In genomic region chr3:13600950-13601691, GRCh38 we compare ENCODE assay signal across 13 cellular contexts. TPM values are rescaled to one million over a fixed set of nuclear protein-coding genes. Genes with fewer than 3 reads are reported as not detected.
A peak's percentile ranks its signal among the peaks of the same experiment; 100 is the strongest.
DNase-seq lines count a peak whose midpoint lies in the region; ATAC-seq, FAIRE-seq and TF ChIP-seq lines count a peak whose summit lies in the region.
"Had no signal": no experiment of that assay in that cellular context is flagged by ENCODE, and none has a peak within 500 bp of the region (broad histone marks: within the 10 kb centered on the region; RNA-seq: fewer than 3 reads in every experiment).

No MANE protein-coding gene starts in this region.

- no peak overlapping the region for H3K4me3 Mint-ChIP-seq in Caco-2 (ENCODE audit: unreplicated experiment)

- peaks cover 28% of the 10 kb centered on the region for H3K4me1 Mint-ChIP-seq in Caco-2 (ENCODE audit: low read depth, unreplicated experiment)

- peaks cover 11% of the 10 kb centered on the region for H3K4me1 ChIP-seq in Caco-2

- BruUV-seq in Caco-2 (replicated peaks; lab: Mats Ljungman, UMichigan): no TSS peak

- H3K4me3 ChIP-seq in Caco-2 (ENCODE audit: low read depth, low read length): no peak overlapping the region
- H3K4me3 ChIP-seq: gastroesophageal sphincter had no signal

- no peaks in the 10 kb centered on the region for H3K36me3 Mint-ChIP-seq in Caco-2 (ENCODE audit: insufficient read depth, unreplicated experiment)

- H3K9me3 Mint-ChIP-seq in Caco-2 (ENCODE audit: unreplicated experiment): peaks cover 10% of the 10 kb centered on the region

- no peak for TF ChIP-seq CTCF in Caco-2 (IDR thresholded peaks at IDR 0.05; ENCODE audit: insufficient read depth in 1 of 2, low read depth in 1 of 2, low read length in 1 of 2, severe bottlenecking in 1 of 2, unreplicated experiment in 1 of 2)
- TF ChIP-seq CTCF in omental fat pad (IDR thresholded peaks at IDR 0.05): no peak

- TF ChIP-seq POLR2A in GM12892 (IDR thresholded peaks at IDR 0.05; ENCODE audit: low read depth, low read length): no peak

- DNase-seq in Caco-2 (no peak), OCI-M1 (lab: John Stamatoyannopoulos, UW) (peak; percentile 3), epithelial cell of prostate (ENCODE audit: low read depth, low spot score) (peak; percentile 96), omental fat pad (ENCODE audit: low spot score) (no peak), GM12892 (ENCODE audit: insufficient read length) (no peak), GM19238 (ENCODE audit: insufficient read length, low spot score) (no peak), SIG-M5 (lab: John Stamatoyannopoulos, UW) (no peak)
- DNase-seq: activated CD4-positive, alpha-beta T cell treated with anti-CD3 and anti-CD28 coated beads, Interleukin-2, amount 50 U/mL, for 4 hours; amniotic stem cell; NCI-H1694 had no signal

- POLR2A ChIA-PET in Caco-2 (lab: Charles Lee): no interaction called here

- intact Hi-C loops in Caco-2 (cut with micrococcal nuclease; ENCODE audit: unreplicated experiment): no loop called here

- H3K27me3 ChIP-seq in Caco-2 (replicated peaks; ENCODE audit: control insufficient read depth, insufficient read depth, low read length): no peaks in the 10 kb centered on the region

- CTCF ChIA-PET in Caco-2 (lab: Charles Lee): interaction anchor here (1.1 to 1.7 kb wide), 3 partner anchors 47 to 106 kb away, joined by 3 read pairs; no protein-coding TSS in a partner anchor

- no peaks in the 10 kb centered on the region for H3K27me3 Mint-ChIP-seq in Caco-2 (ENCODE audit: insufficient read depth, unreplicated experiment)

- no peaks in the 10 kb centered on the region for H3K9me3 ChIP-seq in Caco-2
- H3K9me3 ChIP-seq: gastroesophageal sphincter had no signal

- no peak for FAIRE-seq in GM12892 (lab: Jason Lieb, UNC)
- FAIRE-seq: GM18507 had no signal

- peak; percentile 89 for ATAC-seq in omental fat pad (ENCODE audit: low FRiP score)
- ATAC-seq in GM19463 (IDR thresholded peaks at IDR 0.05; ENCODE audit: unreplicated experiment): no peak
- ATAC-seq: gastroesophageal sphincter had no signal

- H3K27ac ChIP-seq in epithelial cell of prostate: peak overlapping the region; percentile 96
- H3K27ac ChIP-seq: gastroesophageal sphincter had no signal

- H3K36me3 ChIP-seq in Caco-2 (ENCODE audit: control insufficient read depth, insufficient read depth, low read length): no peaks in the 10 kb centered on the region
- H3K36me3 ChIP-seq: gastroesophageal sphincter had no signal

- peak overlapping the region; percentile 23 for H3K27ac Mint-ChIP-seq in Caco-2 (ENCODE audit: unreplicated experiment)

RNA-seq across cellular contexts. Expression of gene FBLN2, which starts 52.2 kb away (rescaled TPM):
- total RNA-seq in Caco-2 (2022) (36.7 and 48.8 TPM in 2 replicates), omental fat pad (100 to 1,000 TPM; 156 to 568 (median 187) TPM)
- 0.36 TPM for polyA plus RNA-seq in GM12892 (2012; ENCODE audit: missing spikeins)

Comparison
In these comparisons a context has a peak if more than half of its experiments do, and no peak if none do; other contexts are left out.
1. DNase-seq: peak in OCI-M1 (single experiment) and epithelial cell of prostate (single experiment); none in Caco-2 (0 of 2), omental fat pad (single experiment), GM12892 (single experiment), GM19238 (single experiment) and SIG-M5 (single experiment).